ENCODE assay signal across 6 cellular contexts in genomic region chr21:34374462-34374861, GRCh38. TPM values are rescaled to one million over a fixed set of nuclear protein-coding genes. Genes with fewer than 3 reads are reported as not detected.
"Had no signal": no experiment of that assay in that cellular context is flagged by ENCODE, and none has a peak within 500 bp of the region (broad histone marks: within the 10 kb centered on the region; RNA-seq: fewer than 3 reads in every experiment).

No MANE protein-coding gene starts in this region.

RNA-seq across cellular contexts. Expression of gene KCNE2, which starts 10.7 kb away (rescaled TPM):
- total RNA-seq: K562, PC-3, Peyer's patch, SJSA1 had no signal
- polyA plus RNA-seq: K562 had no signal

RNA-seq across cellular contexts. Expression of gene SMIM34, which starts 49.3 kb away (rescaled TPM):
- total RNA-seq: K562, M059J, PC-3, Peyer's patch, SJSA1 had no signal
- polyA plus RNA-seq: K562, SK-N-SH had no signal
